In the genomic region with DNA sequence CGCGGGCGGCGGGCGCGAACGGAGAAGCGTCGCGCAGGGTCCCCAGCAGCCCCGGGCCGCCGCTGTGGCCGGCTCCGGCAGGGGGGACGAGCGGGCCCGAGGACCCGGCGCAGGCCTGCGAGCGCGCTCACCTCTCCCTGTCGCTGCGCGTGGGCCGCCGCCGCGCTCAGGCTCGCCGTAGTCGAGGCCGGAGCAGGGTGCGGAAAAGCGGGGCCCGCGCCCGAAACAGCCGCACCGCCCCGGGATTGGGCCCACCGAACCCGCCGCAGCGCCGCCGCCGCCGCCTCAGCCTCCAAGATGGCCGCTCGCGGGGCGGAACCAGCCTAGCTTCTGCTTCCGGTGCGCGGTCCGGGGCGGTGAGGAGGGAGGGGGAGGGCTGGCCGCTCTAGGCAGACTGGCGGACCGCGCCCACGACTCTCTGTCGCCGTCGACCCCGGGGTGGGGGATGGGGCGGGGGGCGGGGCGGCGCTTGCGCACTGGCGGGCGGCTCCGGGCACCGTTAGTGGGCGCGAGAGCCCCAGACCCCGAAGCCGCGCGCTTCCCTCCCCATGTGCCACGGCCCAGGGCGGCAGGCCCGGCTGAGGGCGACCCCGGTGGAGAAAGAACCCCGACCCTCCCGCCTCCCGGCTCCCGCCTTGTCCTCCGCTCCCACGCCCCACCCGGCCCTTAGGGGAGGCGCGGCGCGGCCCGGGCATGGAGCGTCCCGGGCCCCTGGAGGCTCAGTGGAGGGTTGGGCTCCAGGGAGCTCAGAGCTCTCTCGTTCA, we compare ENCODE assay signal across 1 cellular context.
A peak's percentile ranks its signal among the peaks of the same experiment; 100 is the strongest.
TF ChIP-seq lines count a peak whose summit lies in the region.

A gene (minus strand): TSS at position 320 of the 764 bp plus-strand sequence. CDS start 5,862 bp downstream, outside the sequence.

TF ChIP-seq in HepG2, 621 proteins besides CTCF, POLR2A, EP300 and RAD21 (continued from another document and continues in another):
- TF ChIP-seq, protein P1, sequence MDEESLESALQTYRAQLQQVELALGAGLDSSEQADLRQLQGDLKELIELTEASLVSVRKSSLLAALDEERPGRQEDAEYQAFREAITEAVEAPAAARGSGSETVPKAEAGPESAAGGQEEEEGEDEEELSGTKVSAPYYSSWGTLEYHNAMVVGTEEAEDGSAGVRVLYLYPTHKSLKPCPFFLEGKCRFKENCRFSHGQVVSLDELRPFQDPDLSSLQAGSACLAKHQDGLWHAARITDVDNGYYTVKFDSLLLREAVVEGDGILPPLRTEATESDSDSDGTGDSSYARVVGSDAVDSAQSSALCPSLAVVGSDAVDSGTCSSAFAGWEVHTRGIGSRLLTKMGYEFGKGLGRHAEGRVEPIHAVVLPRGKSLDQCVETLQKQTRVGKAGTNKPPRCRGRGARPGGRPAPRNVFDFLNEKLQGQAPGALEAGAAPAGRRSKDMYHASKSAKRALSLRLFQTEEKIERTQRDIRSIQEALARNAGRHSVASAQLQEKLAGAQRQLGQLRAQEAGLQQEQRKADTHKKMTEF (CRISPR knock-in tag; IDR thresholded peaks at IDR 0.05): peak; percentile 71; the same call in 1 of the 2 replicates
- TF ChIP-seq, protein P2, sequence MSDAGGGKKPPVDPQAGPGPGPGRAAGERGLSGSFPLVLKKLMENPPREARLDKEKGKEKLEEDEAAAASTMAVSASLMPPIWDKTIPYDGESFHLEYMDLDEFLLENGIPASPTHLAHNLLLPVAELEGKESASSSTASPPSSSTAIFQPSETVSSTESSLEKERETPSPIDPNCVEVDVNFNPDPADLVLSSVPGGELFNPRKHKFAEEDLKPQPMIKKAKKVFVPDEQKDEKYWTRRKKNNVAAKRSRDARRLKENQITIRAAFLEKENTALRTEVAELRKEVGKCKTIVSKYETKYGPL (CRISPR knock-in tag; IDR thresholded peaks at IDR 0.05): no peak
- TF ChIP-seq ZNF552 (CRISPR knock-in tag; IDR thresholded peaks at IDR 0.05; ENCODE audit: borderline replicate concordance) (peak; percentile 64; the same call in 1 of the 2 replicates), RFXAP (CRISPR knock-in tag; IDR thresholded peaks at IDR 0.05; ENCODE audit: borderline replicate concordance) (peak; percentile 33; the same call in 1 of the 2 replicates), POLR2AphosphoS5 (IDR thresholded peaks at IDR 0.05; ENCODE audit: low read depth, low read length) (peak; percentile 78), DPF2 (CRISPR knock-in tag; IDR thresholded peaks at IDR 0.05; ENCODE audit: borderline replicate concordance, low read depth) (no peak), ZSCAN30 (CRISPR knock-in tag; IDR thresholded peaks at IDR 0.05) (no peak), CHD2 (IDR thresholded peaks at IDR 0.05; ENCODE audit: low read depth, low read length) (peak; percentile 67; the same call in 1 of the 2 replicates), ZNF747 (CRISPR knock-in tag; IDR thresholded peaks at IDR 0.05; ENCODE audit: borderline replicate concordance) (0 out of 2 replicates have a peak, but pooled peaks have one; percentile 41), ZNF367 (CRISPR knock-in tag; IDR thresholded peaks at IDR 0.05; ENCODE audit: borderline replicate concordance) (no peak), NCOA1 (CRISPR knock-in tag; IDR thresholded peaks at IDR 0.05) (no peak), ZNF235 (CRISPR knock-in tag; IDR thresholded peaks at IDR 0.05; ENCODE audit: borderline replicate concordance) (0 out of 2 replicates have a peak, but pooled peaks have one; percentile 20), MEIS1 (CRISPR knock-in tag; IDR thresholded peaks at IDR 0.05; ENCODE audit: borderline replicate concordance) (peak; percentile 63), ZNF549 (CRISPR knock-in tag; IDR thresholded peaks at IDR 0.05) (no peak), SALL1 (CRISPR knock-in tag; IDR thresholded peaks at IDR 0.05) (peak; percentile 62), FOXC1 (CRISPR knock-in tag; IDR thresholded peaks at IDR 0.05; ENCODE audit: borderline replicate concordance) (peak; percentile 82), ZFP37 (CRISPR knock-in tag; IDR thresholded peaks at IDR 0.05; ENCODE audit: borderline replicate concordance) (peak; percentile 61; the same call in 1 of the 2 replicates), ELF1 (CRISPR knock-in tag; IDR thresholded peaks at IDR 0.05) (peak; percentile 75), ZFY (CRISPR knock-in tag; IDR thresholded peaks at IDR 0.05) (peak; percentile 94), ZNF660 (CRISPR knock-in tag; IDR thresholded peaks at IDR 0.05; ENCODE audit: borderline replicate concordance, low read depth) (no peak), HOXD1 (CRISPR knock-in tag; IDR thresholded peaks at IDR 0.05) (peak; percentile 24; the same call in 1 of the 2 replicates), ZNF550 (CRISPR knock-in tag; IDR thresholded peaks at IDR 0.05; ENCODE audit: borderline replicate concordance) (no peak), ZNF317 (CRISPR knock-in tag; IDR thresholded peaks at IDR 0.05) (0 out of 2 replicates have a peak, but pooled peaks have one; percentile 41), NAIF1 (CRISPR knock-in tag; IDR thresholded peaks at IDR 0.05; ENCODE audit: borderline replicate concordance) (peak; percentile 50; the same call in 1 of the 2 replicates), ZFP36L2 (CRISPR knock-in tag; IDR thresholded peaks at IDR 0.05) (no peak), SPEN (CRISPR knock-in tag; IDR thresholded peaks at IDR 0.05; ENCODE audit: low read depth) (peak; percentile 85), CENPX (CRISPR knock-in tag; IDR thresholded peaks at IDR 0.05) (no peak), KLF6 (CRISPR knock-in tag; IDR thresholded peaks at IDR 0.05) (peak; percentile 83; the same call in 1 of the 2 replicates), SOX13 (IDR thresholded peaks at IDR 0.05) (no peak), SOX13 (CRISPR knock-in tag; conservative IDR thresholded peaks at IDR 0.05 in 1 of 2, IDR thresholded peaks at IDR 0.05 in 1 of 2) (no peak), HNRNPK (IDR thresholded peaks at IDR 0.05; ENCODE audit: low read depth, low read length, poor library complexity, severe bottlenecking) (peak; percentile 42), ZNF136 (CRISPR knock-in tag; IDR thresholded peaks at IDR 0.05; ENCODE audit: low read depth) (no peak), ZNF678 (CRISPR knock-in tag; IDR thresholded peaks at IDR 0.05) (peak; percentile 58; the same call in 1 of the 2 replicates), NFYC (CRISPR knock-in tag; IDR thresholded peaks at IDR 0.05) (no peak)
- TF ChIP-seq, protein P3, sequence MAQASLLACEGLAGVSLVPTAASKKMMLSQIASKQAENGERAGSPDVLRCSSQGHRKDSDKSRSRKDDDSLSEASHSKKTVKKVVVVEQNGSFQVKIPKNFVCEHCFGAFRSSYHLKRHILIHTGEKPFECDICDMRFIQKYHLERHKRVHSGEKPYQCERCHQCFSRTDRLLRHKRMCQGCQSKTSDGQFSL (CRISPR knock-in tag; IDR thresholded peaks at IDR 0.05): no peak
- TF ChIP-seq, protein P4, sequence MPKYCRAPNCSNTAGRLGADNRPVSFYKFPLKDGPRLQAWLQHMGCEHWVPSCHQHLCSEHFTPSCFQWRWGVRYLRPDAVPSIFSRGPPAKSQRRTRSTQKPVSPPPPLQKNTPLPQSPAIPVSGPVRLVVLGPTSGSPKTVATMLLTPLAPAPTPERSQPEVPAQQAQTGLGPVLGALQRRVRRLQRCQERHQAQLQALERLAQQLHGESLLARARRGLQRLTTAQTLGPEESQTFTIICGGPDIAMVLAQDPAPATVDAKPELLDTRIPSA (CRISPR knock-in tag; IDR thresholded peaks at IDR 0.05; ENCODE audit: borderline replicate concordance): peak; percentile 81; the same call in 1 of the 2 replicates
- TF ChIP-seq, protein P5, sequence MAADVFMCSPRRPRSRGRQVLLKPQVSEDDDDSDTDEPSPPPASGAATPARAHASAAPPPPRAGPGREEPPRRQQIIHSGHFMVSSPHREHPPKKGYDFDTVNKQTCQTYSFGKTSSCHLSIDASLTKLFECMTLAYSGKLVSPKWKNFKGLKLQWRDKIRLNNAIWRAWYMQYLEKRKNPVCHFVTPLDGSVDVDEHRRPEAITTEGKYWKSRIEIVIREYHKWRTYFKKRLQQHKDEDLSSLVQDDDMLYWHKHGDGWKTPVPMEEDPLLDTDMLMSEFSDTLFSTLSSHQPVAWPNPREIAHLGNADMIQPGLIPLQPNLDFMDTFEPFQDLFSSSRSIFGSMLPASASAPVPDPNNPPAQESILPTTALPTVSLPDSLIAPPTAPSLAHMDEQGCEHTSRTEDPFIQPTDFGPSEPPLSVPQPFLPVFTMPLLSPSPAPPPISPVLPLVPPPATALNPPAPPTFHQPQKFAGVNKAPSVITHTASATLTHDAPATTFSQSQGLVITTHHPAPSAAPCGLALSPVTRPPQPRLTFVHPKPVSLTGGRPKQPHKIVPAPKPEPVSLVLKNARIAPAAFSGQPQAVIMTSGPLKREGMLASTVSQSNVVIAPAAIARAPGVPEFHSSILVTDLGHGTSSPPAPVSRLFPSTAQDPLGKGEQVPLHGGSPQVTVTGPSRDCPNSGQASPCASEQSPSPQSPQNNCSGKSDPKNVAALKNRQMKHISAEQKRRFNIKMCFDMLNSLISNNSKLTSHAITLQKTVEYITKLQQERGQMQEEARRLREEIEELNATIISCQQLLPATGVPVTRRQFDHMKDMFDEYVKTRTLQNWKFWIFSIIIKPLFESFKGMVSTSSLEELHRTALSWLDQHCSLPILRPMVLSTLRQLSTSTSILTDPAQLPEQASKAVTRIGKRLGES (CRISPR knock-in tag; IDR thresholded peaks at IDR 0.05; ENCODE audit: borderline replicate concordance): no peak
- TF ChIP-seq, protein P6, sequence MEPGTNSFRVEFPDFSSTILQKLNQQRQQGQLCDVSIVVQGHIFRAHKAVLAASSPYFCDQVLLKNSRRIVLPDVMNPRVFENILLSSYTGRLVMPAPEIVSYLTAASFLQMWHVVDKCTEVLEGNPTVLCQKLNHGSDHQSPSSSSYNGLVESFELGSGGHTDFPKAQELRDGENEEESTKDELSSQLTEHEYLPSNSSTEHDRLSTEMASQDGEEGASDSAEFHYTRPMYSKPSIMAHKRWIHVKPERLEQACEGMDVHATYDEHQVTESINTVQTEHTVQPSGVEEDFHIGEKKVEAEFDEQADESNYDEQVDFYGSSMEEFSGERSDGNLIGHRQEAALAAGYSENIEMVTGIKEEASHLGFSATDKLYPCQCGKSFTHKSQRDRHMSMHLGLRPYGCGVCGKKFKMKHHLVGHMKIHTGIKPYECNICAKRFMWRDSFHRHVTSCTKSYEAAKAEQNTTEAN (CRISPR knock-in tag; conservative IDR thresholded peaks at IDR 0.05): 0 out of 2 replicates have a peak, but pooled peaks have one; percentile 44
- TF ChIP-seq, protein P7, sequence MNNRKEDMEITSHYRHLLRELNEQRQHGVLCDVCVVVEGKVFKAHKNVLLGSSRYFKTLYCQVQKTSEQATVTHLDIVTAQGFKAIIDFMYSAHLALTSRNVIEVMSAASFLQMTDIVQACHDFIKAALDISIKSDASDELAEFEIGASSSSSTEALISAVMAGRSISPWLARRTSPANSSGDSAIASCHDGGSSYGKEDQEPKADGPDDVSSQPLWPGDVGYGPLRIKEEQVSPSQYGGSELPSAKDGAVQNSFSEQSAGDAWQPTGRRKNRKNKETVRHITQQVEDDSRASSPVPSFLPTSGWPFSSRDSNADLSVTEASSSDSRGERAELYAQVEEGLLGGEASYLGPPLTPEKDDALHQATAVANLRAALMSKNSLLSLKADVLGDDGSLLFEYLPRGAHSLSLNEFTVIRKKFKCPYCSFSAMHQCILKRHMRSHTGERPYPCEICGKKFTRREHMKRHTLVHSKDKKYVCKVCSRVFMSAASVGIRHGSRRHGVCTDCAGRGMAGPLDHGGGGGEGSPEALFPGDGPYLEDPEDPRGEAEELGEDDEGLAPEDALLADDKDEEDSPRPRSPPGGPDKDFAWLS (CRISPR knock-in tag; IDR thresholded peaks at IDR 0.05; ENCODE audit: borderline replicate concordance): 0 out of 2 replicates have a peak, but pooled peaks have one; percentile 52
- TF ChIP-seq, protein P8, sequence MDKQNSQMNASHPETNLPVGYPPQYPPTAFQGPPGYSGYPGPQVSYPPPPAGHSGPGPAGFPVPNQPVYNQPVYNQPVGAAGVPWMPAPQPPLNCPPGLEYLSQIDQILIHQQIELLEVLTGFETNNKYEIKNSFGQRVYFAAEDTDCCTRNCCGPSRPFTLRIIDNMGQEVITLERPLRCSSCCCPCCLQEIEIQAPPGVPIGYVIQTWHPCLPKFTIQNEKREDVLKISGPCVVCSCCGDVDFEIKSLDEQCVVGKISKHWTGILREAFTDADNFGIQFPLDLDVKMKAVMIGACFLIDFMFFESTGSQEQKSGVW (CRISPR knock-in tag; IDR thresholded peaks at IDR 0.05; ENCODE audit: borderline replicate concordance): no peak
- TF ChIP-seq, protein P9, sequence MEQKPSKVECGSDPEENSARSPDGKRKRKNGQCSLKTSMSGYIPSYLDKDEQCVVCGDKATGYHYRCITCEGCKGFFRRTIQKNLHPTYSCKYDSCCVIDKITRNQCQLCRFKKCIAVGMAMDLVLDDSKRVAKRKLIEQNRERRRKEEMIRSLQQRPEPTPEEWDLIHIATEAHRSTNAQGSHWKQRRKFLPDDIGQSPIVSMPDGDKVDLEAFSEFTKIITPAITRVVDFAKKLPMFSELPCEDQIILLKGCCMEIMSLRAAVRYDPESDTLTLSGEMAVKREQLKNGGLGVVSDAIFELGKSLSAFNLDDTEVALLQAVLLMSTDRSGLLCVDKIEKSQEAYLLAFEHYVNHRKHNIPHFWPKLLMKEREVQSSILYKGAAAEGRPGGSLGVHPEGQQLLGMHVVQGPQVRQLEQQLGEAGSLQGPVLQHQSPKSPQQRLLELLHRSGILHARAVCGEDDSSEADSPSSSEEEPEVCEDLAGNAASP (CRISPR knock-in tag; IDR thresholded peaks at IDR 0.05; ENCODE audit: borderline replicate concordance): peak; percentile 46; the same call in 1 of the 2 replicates
- TF ChIP-seq, protein P10, sequence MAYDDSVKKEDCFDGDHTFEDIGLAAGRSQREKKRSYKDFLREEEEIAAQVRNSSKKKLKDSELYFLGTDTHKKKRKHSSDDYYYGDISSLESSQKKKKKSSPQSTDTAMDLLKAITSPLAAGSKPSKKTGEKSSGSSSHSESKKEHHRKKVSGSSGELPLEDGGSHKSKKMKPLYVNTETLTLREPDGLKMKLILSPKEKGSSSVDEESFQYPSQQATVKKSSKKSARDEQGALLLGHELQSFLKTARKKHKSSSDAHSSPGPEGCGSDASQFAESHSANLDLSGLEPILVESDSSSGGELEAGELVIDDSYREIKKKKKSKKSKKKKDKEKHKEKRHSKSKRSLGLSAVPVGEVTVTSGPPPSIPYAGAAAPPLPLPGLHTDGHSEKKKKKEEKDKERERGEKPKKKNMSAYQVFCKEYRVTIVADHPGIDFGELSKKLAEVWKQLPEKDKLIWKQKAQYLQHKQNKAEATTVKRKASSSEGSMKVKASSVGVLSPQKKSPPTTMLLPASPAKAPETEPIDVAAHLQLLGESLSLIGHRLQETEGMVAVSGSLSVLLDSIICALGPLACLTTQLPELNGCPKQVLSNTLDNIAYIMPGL (CRISPR knock-in tag; IDR thresholded peaks at IDR 0.05; ENCODE audit: borderline replicate concordance in 1 of 2, low read depth in 1 of 2): peak; percentile 66 to 73; a peak in 3 of 4 replicates
- TF ChIP-seq, protein P11, sequence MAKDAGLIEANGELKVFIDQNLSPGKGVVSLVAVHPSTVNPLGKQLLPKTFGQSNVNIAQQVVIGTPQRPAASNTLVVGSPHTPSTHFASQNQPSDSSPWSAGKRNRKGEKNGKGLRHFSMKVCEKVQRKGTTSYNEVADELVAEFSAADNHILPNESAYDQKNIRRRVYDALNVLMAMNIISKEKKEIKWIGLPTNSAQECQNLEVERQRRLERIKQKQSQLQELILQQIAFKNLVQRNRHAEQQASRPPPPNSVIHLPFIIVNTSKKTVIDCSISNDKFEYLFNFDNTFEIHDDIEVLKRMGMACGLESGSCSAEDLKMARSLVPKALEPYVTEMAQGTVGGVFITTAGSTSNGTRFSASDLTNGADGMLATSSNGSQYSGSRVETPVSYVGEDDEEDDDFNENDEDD (CRISPR knock-in tag; IDR thresholded peaks at IDR 0.05; ENCODE audit: borderline replicate concordance): peak; percentile 72; the same call in 1 of the 2 replicates
